ENCODE assay signal across 1 cellular context in the genomic region with DNA sequence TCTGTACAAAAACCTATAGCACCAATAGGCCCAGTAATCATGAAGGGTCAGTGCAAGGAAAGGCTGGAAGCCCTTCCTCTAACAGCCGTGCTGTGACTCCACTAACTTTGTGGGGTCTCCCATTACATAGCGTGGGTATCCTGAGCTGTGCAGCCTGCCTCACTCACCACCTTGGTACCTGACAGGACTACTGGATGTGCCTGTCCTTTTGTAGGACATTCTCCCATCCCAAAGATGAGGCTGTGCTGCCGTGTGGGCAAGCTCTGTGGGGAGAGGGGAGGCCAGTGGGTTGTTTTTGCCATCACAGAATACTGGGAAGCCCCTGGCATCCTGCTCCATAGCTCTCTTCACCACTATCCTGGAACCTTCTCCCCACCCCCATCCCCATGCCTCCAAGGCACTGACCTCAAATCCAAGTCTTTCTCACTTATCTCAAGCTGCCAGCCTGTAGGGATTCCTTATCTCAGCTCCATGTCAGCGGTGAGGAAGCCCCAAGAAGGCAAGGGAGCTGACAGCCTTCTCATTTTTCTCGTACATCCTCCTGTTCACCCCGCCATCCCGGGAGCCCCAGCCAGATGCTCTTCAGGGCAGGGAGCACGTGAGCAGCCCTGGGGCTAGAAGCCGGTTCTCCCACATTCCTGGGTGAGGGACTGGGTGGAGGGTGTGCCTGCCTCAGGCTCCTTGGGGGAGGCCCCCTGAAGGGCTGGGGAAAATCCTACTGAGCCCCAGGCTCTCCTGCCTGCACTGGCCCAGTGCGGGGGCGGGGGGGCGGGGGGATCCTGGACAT.
TF ChIP-seq lines count a peak whose summit lies in the region.

No MANE protein-coding gene starts in this region.

TF ChIP-seq in K562, 482 proteins besides CTCF, POLR2A, EP300 and RAD21 (continued from another document and continues in another):
- TF ChIP-seq, protein P1, sequence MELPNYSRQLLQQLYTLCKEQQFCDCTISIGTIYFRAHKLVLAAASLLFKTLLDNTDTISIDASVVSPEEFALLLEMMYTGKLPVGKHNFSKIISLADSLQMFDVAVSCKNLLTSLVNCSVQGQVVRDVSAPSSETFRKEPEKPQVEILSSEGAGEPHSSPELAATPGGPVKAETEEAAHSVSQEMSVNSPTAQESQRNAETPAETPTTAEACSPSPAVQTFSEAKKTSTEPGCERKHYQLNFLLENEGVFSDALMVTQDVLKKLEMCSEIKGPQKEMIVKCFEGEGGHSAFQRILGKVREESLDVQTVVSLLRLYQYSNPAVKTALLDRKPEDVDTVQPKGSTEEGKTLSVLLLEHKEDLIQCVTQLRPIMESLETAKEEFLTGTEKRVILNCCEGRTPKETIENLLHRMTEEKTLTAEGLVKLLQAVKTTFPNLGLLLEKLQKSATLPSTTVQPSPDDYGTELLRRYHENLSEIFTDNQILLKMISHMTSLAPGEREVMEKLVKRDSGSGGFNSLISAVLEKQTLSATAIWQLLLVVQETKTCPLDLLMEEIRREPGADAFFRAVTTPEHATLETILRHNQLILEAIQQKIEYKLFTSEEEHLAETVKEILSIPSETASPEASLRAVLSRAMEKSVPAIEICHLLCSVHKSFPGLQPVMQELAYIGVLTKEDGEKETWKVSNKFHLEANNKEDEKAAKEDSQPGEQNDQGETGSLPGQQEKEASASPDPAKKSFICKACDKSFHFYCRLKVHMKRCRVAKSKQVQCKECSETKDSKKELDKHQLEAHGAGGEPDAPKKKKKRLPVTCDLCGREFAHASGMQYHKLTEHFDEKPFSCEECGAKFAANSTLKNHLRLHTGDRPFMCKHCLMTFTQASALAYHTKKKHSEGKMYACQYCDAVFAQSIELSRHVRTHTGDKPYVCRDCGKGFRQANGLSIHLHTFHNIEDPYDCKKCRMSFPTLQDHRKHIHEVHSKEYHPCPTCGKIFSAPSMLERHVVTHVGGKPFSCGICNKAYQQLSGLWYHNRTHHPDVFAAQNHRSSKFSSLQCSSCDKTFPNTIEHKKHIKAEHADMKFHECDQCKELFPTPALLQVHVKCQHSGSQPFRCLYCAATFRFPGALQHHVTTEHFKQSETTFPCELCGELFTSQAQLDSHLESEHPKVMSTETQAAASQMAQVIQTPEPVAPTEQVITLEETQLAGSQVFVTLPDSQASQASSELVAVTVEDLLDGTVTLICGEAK (IDR thresholded peaks at IDR 0.05): no peak
- TF ChIP-seq, protein P1 (CRISPR knock-in tag; IDR thresholded peaks at IDR 0.05): no peak
- TF ChIP-seq ARID1B (IDR thresholded peaks at IDR 0.05) (peak; percentile 96), MYNN (IDR thresholded peaks at IDR 0.05) (peak; percentile 54; the same call in 1 of the 2 replicates), MYNN (CRISPR knock-in tag; IDR thresholded peaks at IDR 0.05) (no peak), POLR3G (IDR thresholded peaks at IDR 0.05; ENCODE audit: extremely low read depth, insufficient read length, insufficient replicate concordance) (no peak), ZNF133 (CRISPR knock-in tag; IDR thresholded peaks at IDR 0.05) (no peak), FIP1L1 (IDR thresholded peaks at IDR 0.05; ENCODE audit: low read depth, low read length, poor library complexity, severe bottlenecking) (no peak), NFE2L1 (tag; IDR thresholded peaks at IDR 0.05; ENCODE audit: borderline replicate concordance, low read depth) (no peak), ZNF121 (CRISPR knock-in tag; conservative IDR thresholded peaks at IDR 0.05) (no peak), ZSCAN32 (CRISPR knock-in tag; IDR thresholded peaks at IDR 0.05) (no peak), TEAD4 (IDR thresholded peaks at IDR 0.05; ENCODE audit: low read length) (peak; percentile 88), TEAD4 (CRISPR knock-in tag; IDR thresholded peaks at IDR 0.05; ENCODE audit: borderline replicate concordance) (no peak), KDM5B (IDR thresholded peaks at IDR 0.05; ENCODE audit: insufficient replicate concordance, low read depth, low read length) (no peak), NFIC (IDR thresholded peaks at IDR 0.05) (peak; percentile 63)
- TF ChIP-seq, protein P2, sequence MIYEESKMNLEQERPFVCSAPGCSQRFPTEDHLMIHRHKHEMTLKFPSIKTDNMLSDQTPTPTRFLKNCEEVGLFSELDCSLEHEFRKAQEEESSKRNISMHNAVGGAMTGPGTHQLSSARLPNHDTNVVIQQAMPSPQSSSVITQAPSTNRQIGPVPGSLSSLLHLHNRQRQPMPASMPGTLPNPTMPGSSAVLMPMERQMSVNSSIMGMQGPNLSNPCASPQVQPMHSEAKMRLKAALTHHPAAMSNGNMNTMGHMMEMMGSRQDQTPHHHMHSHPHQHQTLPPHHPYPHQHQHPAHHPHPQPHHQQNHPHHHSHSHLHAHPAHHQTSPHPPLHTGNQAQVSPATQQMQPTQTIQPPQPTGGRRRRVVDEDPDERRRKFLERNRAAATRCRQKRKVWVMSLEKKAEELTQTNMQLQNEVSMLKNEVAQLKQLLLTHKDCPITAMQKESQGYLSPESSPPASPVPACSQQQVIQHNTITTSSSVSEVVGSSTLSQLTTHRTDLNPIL (CRISPR knock-in tag; IDR thresholded peaks at IDR 0.05): no peak
- TF ChIP-seq, protein P3, sequence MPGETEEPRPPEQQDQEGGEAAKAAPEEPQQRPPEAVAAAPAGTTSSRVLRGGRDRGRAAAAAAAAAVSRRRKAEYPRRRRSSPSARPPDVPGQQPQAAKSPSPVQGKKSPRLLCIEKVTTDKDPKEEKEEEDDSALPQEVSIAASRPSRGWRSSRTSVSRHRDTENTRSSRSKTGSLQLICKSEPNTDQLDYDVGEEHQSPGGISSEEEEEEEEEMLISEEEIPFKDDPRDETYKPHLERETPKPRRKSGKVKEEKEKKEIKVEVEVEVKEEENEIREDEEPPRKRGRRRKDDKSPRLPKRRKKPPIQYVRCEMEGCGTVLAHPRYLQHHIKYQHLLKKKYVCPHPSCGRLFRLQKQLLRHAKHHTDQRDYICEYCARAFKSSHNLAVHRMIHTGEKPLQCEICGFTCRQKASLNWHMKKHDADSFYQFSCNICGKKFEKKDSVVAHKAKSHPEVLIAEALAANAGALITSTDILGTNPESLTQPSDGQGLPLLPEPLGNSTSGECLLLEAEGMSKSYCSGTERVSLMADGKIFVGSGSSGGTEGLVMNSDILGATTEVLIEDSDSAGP (CRISPR knock-in tag; IDR thresholded peaks at IDR 0.05): no peak
- TF ChIP-seq, protein P4, sequence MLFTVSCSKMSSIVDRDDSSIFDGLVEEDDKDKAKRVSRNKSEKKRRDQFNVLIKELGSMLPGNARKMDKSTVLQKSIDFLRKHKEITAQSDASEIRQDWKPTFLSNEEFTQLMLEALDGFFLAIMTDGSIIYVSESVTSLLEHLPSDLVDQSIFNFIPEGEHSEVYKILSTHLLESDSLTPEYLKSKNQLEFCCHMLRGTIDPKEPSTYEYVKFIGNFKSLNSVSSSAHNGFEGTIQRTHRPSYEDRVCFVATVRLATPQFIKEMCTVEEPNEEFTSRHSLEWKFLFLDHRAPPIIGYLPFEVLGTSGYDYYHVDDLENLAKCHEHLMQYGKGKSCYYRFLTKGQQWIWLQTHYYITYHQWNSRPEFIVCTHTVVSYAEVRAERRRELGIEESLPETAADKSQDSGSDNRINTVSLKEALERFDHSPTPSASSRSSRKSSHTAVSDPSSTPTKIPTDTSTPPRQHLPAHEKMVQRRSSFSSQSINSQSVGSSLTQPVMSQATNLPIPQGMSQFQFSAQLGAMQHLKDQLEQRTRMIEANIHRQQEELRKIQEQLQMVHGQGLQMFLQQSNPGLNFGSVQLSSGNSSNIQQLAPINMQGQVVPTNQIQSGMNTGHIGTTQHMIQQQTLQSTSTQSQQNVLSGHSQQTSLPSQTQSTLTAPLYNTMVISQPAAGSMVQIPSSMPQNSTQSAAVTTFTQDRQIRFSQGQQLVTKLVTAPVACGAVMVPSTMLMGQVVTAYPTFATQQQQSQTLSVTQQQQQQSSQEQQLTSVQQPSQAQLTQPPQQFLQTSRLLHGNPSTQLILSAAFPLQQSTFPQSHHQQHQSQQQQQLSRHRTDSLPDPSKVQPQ (CRISPR knock-in tag; IDR thresholded peaks at IDR 0.05; ENCODE audit: borderline replicate concordance): no peak
- TF ChIP-seq, protein P5, sequence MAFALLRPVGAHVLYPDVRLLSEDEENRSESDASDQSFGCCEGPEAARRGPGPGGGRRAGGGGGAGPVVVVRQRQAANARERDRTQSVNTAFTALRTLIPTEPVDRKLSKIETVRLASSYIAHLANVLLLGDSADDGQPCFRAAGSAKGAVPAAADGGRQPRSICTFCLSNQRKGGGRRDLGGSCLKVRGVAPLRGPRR (CRISPR knock-in tag; IDR thresholded peaks at IDR 0.05): no peak
- TF ChIP-seq, protein P6, sequence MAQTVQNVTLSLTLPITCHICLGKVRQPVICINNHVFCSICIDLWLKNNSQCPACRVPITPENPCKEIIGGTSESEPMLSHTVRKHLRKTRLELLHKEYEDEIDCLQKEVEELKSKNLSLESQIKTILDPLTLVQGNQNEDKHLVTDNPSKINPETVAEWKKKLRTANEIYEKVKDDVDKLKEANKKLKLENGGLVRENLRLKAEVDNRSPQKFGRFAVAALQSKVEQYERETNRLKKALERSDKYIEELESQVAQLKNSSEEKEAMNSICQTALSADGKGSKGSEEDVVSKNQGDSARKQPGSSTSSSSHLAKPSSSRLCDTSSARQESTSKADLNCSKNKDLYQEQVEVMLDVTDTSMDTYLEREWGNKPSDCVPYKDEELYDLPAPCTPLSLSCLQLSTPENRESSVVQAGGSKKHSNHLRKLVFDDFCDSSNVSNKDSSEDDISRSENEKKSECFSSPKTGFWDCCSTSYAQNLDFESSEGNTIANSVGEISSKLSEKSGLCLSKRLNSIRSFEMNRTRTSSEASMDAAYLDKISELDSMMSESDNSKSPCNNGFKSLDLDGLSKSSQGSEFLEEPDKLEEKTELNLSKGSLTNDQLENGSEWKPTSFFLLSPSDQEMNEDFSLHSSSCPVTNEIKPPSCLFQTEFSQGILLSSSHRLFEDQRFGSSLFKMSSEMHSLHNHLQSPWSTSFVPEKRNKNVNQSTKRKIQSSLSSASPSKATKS (CRISPR knock-in tag; IDR thresholded peaks at IDR 0.05): no peak
- TF ChIP-seq, protein P7, sequence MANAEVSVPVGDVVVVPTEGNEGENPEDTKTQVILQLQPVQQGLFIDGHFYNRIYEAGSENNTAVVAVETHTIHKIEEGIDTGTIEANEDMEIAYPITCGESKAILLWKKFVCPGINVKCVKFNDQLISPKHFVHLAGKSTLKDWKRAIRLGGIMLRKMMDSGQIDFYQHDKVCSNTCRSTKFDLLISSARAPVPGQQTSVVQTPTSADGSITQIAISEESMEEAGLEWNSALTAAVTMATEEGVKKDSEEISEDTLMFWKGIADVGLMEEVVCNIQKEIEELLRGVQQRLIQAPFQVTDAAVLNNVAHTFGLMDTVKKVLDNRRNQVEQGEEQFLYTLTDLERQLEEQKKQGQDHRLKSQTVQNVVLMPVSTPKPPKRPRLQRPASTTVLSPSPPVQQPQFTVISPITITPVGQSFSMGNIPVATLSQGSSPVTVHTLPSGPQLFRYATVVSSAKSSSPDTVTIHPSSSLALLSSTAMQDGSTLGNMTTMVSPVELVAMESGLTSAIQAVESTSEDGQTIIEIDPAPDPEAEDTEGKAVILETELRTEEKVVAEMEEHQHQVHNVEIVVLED (CRISPR knock-in tag; IDR thresholded peaks at IDR 0.05): no peak
- TF ChIP-seq, protein P8, sequence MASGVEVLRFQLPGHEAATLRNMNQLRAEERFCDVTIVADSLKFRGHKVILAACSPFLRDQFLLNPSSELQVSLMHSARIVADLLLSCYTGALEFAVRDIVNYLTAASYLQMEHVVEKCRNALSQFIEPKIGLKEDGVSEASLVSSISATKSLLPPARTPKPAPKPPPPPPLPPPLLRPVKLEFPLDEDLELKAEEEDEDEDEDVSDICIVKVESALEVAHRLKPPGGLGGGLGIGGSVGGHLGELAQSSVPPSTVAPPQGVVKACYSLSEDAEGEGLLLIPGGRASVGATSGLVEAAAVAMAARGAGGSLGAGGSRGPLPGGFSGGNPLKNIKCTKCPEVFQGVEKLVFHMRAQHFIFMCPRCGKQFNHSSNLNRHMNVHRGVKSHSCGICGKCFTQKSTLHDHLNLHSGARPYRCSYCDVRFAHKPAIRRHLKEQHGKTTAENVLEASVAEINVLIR (CRISPR knock-in tag; IDR thresholded peaks at IDR 0.05): no peak
